9 cellular contexts compared by ENCODE assay signal in genomic region chr17:42568341-42569111, GRCh38. TPM values are rescaled to one million over a fixed set of nuclear protein-coding genes. Genes with fewer than 3 reads are reported as not detected.
A peak's percentile ranks its signal among the peaks of the same experiment; 100 is the strongest.
DNase-seq lines count a peak whose midpoint lies in the region; ATAC-seq, FAIRE-seq and TF ChIP-seq lines count a peak whose summit lies in the region.
"Had no signal": no experiment of that assay in that cellular context is flagged by ENCODE, and none has a peak within 500 bp of the region (broad histone marks: within the 10 kb centered on the region; RNA-seq: fewer than 3 reads in every experiment).

No MANE protein-coding gene starts in this region.

- in situ Hi-C loops in GM13976 (cut with MboI; ENCODE audit: low sequenced_read_pairs, unreplicated experiment): no loop called here

- FAIRE-seq in kidney (lab: Jason Lieb, UNC): no peak

- H3K9ac ChIP-seq in kidney (ENCODE audit: low read length in 2 of 2): no peak overlapping the region

- intact Hi-C loops in kidney (cut with DNase I): no loop called here
- intact Hi-C loops in stomach (cut with DNase I; ENCODE audit: low total_unique reads): no loop called here

- no peaks in the 10 kb centered on the region for H3K27me3 Mint-ChIP-seq in activated T-cell treated with anti-CD3 and anti-CD28 coated beads, Interleukin-2, amount 50 U/mL, for 4 hours (ENCODE audit: low read depth)
- no peaks in the 10 kb centered on the region for H3K27me3 Mint-ChIP-seq in activated CD8-positive, alpha-beta T cell treated with anti-CD3 and anti-CD28 coated beads, Interleukin-2, amount 10 ng/mL, durations not matched to agents 7 days and 5 days (ENCODE audit: low read depth)

- TF ChIP-seq EP300 in stomach (IDR thresholded peaks at IDR 0.05): no peak

- H3K27ac Mint-ChIP-seq in activated CD8-positive, alpha-beta T cell treated with anti-CD3 and anti-CD28 coated beads, Interleukin-2, amount 10 ng/mL, durations not matched to agents 7 days and 5 days: peak overlapping the region; percentile 68

- WGBS in stomach, 5 donors: 78 to 90% (median 84%) methylated on average over 14 of the region's 14 CpGs

- H3K9me3 ChIP-seq in kidney (ENCODE audit: control insufficient read depth in 1 of 2, low read length in 2 of 2) (no peaks in the 10 kb centered on the region), stomach (no peaks in the 10 kb centered on the region)

- CTCF ChIA-PET in activated CD8-positive, alpha-beta T cell treated with anti-CD3 and anti-CD28 coated beads, Interleukin-2, amount 10 ng/mL, durations not matched to agents 7 days and 5 days (lab: Charles Lee): interaction anchor here (1.2 to 6.0 kb wide), 4 partner anchors 9 to 115 kb away, joined by 3 to 57 read pairs (median 5); partner anchors contain the start of genes PSMC3IP, RETREG3 and TUBG1

- ATAC-seq in activated T-cell treated with anti-CD3 and anti-CD28 coated beads, Interleukin-2, amount 50 U/mL, for 4 hours: no peak
- ATAC-seq in activated CD8-positive, alpha-beta T cell treated with anti-CD3 and anti-CD28 coated beads, Interleukin-2, amount 10 ng/mL, durations not matched to agents 7 days and 5 days: no peak
- ATAC-seq in HG03460 (IDR thresholded peaks at IDR 0.05; ENCODE audit: unreplicated experiment): no peak

- H3K27ac ChIP-seq in kidney (ENCODE audit: low read depth in 2 of 2, low read length in 2 of 2): no peak overlapping the region
- H3K27ac ChIP-seq in stomach: peak overlapping the region; percentile 13 to 99 (median 97)

- TF ChIP-seq CTCF in kidney (IDR thresholded peaks at IDR 0.05; ENCODE audit: borderline replicate concordance, extremely low read depth, insufficient read depth) (no peak), stomach (IDR thresholded peaks at IDR 0.05) (no peak), GM13976 (IDR thresholded peaks at IDR 0.05; ENCODE audit: borderline replicate concordance, control extremely low read depth, extremely low read depth, insufficient read depth, missing control alignments) (no peak)

- POLR2A ChIA-PET in activated CD8-positive, alpha-beta T cell treated with anti-CD3 and anti-CD28 coated beads, Interleukin-2, amount 10 ng/mL, durations not matched to agents 7 days and 5 days (lab: Charles Lee): interaction anchor here (0.8 to 4.1 kb wide), 3 partner anchors 9 to 38 kb away, joined by 4 to 47 read pairs (median 5); partner anchors contain the start of gene PSMC3IP

- peak overlapping the region; percentile 96 for H3K4me3 Mint-ChIP-seq in activated T-cell treated with anti-CD3 and anti-CD28 coated beads, Interleukin-2, amount 50 U/mL, for 4 hours
- H3K4me3 Mint-ChIP-seq in activated CD8-positive, alpha-beta T cell treated with anti-CD3 and anti-CD28 coated beads, Interleukin-2, amount 10 ng/mL, durations not matched to agents 7 days and 5 days: peak overlapping the region; percentile 85

- no peak for DNase-seq in activated T-cell treated with anti-CD3 and anti-CD28 coated beads, Interleukin-2, amount 50 U/mL, for 4 hours
- no peak for DNase-seq in activated T-cell treated with anti-CD3 and anti-CD28 coated beads, Interleukin-2, amount 50 U/mL, for 1 hour
- no peak for DNase-seq in activated CD8-positive, alpha-beta T cell treated with anti-CD3 and anti-CD28 coated beads, Interleukin-2, amount 10 ng/mL, durations not matched to agents 7 days and 5 days
- DNase-seq in kidney: peak; percentile 74
- no peak for DNase-seq in stomach
- DNase-seq in GM13976 (ENCODE audit: low spot score): no peak
- DNase-seq in putamen (ENCODE audit: low spot score): no peak
- DNase-seq: stimulated activated CD4-positive, alpha-beta T cell treated with anti-CD3 and anti-CD28 coated beads, Interleukin-4, amount 100 ng/mL, for 4 hours had no signal

- no peaks in the 10 kb centered on the region for H3K9me3 Mint-ChIP-seq in activated T-cell treated with anti-CD3 and anti-CD28 coated beads, Interleukin-2, amount 50 U/mL, for 4 hours
- no peaks in the 10 kb centered on the region for H3K9me3 Mint-ChIP-seq in activated CD8-positive, alpha-beta T cell treated with anti-CD3 and anti-CD28 coated beads, Interleukin-2, amount 10 ng/mL, durations not matched to agents 7 days and 5 days (ENCODE audit: insufficient read depth)

- H3K27me3 ChIP-seq in stomach: no peaks in the 10 kb centered on the region

- H3K4me3 ChIP-seq in kidney (ENCODE audit: low read length in 2 of 2): no peak overlapping the region
- H3K4me3 ChIP-seq in stomach: peak overlapping the region in 3 of 4 donors; percentile 87 to 94 (median 91)

- H3K36me3 ChIP-seq in kidney (ENCODE audit: control insufficient read depth in 1 of 2, insufficient read depth in 2 of 2, low read length in 2 of 2): peaks cover 42 to 58% of the 10 kb centered on the region in 2 donors
- H3K36me3 ChIP-seq in stomach: peaks cover 68 to 79% (median 76%) of the 10 kb centered on the region in 4 donors

- H3K36me3 Mint-ChIP-seq in activated T-cell treated with anti-CD3 and anti-CD28 coated beads, Interleukin-2, amount 50 U/mL, for 4 hours (ENCODE audit: insufficient read depth): peaks cover 24% of the 10 kb centered on the region
- H3K36me3 Mint-ChIP-seq in activated CD8-positive, alpha-beta T cell treated with anti-CD3 and anti-CD28 coated beads, Interleukin-2, amount 10 ng/mL, durations not matched to agents 7 days and 5 days (ENCODE audit: low read depth): peaks cover 83% of the 10 kb centered on the region

- peaks cover 22% of the 10 kb centered on the region for H3K4me1 Mint-ChIP-seq in activated T-cell treated with anti-CD3 and anti-CD28 coated beads, Interleukin-2, amount 50 U/mL, for 4 hours (ENCODE audit: low read depth)
- H3K4me1 Mint-ChIP-seq in activated CD8-positive, alpha-beta T cell treated with anti-CD3 and anti-CD28 coated beads, Interleukin-2, amount 10 ng/mL, durations not matched to agents 7 days and 5 days (ENCODE audit: low read depth): peaks cover 63% of the 10 kb centered on the region

- H3K4me1 ChIP-seq in kidney (ENCODE audit: control insufficient read depth in 1 of 2, insufficient read depth in 1 of 2, low read depth in 1 of 2, low read length in 2 of 2) (peaks cover 20 to 27% of the 10 kb centered on the region in 2 donors), stomach (peaks cover 52 to 90% (median 84%) of the 10 kb centered on the region in 4 donors)

- no peak for TF ChIP-seq POLR2A in stomach (IDR thresholded peaks at IDR 0.05)

RNA-seq across cellular contexts. Expression of gene MLX, which starts 1.6 kb away (rescaled TPM):
- total RNA-seq in activated T-cell treated with anti-CD3 and anti-CD28 coated beads, Interleukin-2, amount 50 U/mL, for 4 hours: 10 to 100 TPM; 69.3 to 90.1 (median 77.7) TPM
- 10 to 100 TPM; 65.8 to 65.9 TPM for total RNA-seq in activated CD8-positive, alpha-beta T cell treated with anti-CD3 and anti-CD28 coated beads, Interleukin-2, amount 10 ng/mL, durations not matched to agents 7 days and 5 days
- total RNA-seq in kidney: 38.7 TPM
- polyA plus RNA-seq in kidney (ENCODE audit: insufficient read depth, low read depth, low replicate concordance): 41.0 TPM
- 100 to 1,000 TPM in 1 of 5 donors, 10 to 100 TPM in 4; 39.7 to 101 (median 62.5) TPM for total RNA-seq in stomach
- 10 to 100 TPM; 39.1 to 83.4 (median 55.5) TPM for polyA plus RNA-seq in stomach

RNA-seq across cellular contexts. Expression of gene COASY, which starts 6.6 kb away (rescaled TPM):
- total RNA-seq in activated T-cell treated with anti-CD3 and anti-CD28 coated beads, Interleukin-2, amount 50 U/mL, for 4 hours: 100 to 1,000 TPM in 2 of 3 donors, 10 to 100 TPM in 1; 98.8 to 110 (median 105) TPM
- 10 to 100 TPM; 54.8 to 62.1 TPM for total RNA-seq in activated CD8-positive, alpha-beta T cell treated with anti-CD3 and anti-CD28 coated beads, Interleukin-2, amount 10 ng/mL, durations not matched to agents 7 days and 5 days
- total RNA-seq in kidney (71.9 TPM), stomach (100 to 1,000 TPM in 1 of 5 donors, 10 to 100 TPM in 4; 15.6 to 127 (median 43.5) TPM)
- polyA plus RNA-seq in kidney (ENCODE audit: insufficient read depth, low read depth, low replicate concordance) (145 TPM), stomach (10 to 100 TPM; 79.6 to 93.4 (median 88.4) TPM)

RNA-seq across cellular contexts. Expression of gene PSMC3IP, which starts 9.0 kb away (rescaled TPM):
- total RNA-seq in activated T-cell treated with anti-CD3 and anti-CD28 coated beads, Interleukin-2, amount 50 U/mL, for 4 hours: 10 to 100 TPM; 23.5 to 31.0 (median 26.9) TPM
- 10 to 100 TPM; 19.2 to 21.8 TPM for total RNA-seq in activated CD8-positive, alpha-beta T cell treated with anti-CD3 and anti-CD28 coated beads, Interleukin-2, amount 10 ng/mL, durations not matched to agents 7 days and 5 days
- total RNA-seq in kidney (5.8 TPM), stomach (1 to 10 TPM in 2 of 5 donors, under 1 TPM in 1, not detected in 2; 0.89 to 3.3 (median 2.4) TPM)
- polyA plus RNA-seq in kidney (ENCODE audit: insufficient read depth, low read depth, low replicate concordance) (3.6 TPM), stomach (1 to 10 TPM; 5.1 to 6.5 (median 5.2) TPM)

RNA-seq across cellular contexts. Expression of gene HSD17B1, which starts 15.8 kb away (rescaled TPM):
- under 1 TPM; 0.10 to 0.53 (median 0.33) TPM for total RNA-seq in activated T-cell treated with anti-CD3 and anti-CD28 coated beads, Interleukin-2, amount 50 U/mL, for 4 hours
- under 1 TPM; 0.53 to 0.60 TPM for total RNA-seq in activated CD8-positive, alpha-beta T cell treated with anti-CD3 and anti-CD28 coated beads, Interleukin-2, amount 10 ng/mL, durations not matched to agents 7 days and 5 days
- total RNA-seq in kidney (0.31 TPM), stomach (1 to 10 TPM in 1 of 5 donors, under 1 TPM in 1, not detected in 3; 0.55 to 1.8 TPM)
- polyA plus RNA-seq in kidney (ENCODE audit: insufficient read depth, low read depth, low replicate concordance) (3.3 TPM), stomach (1 to 10 TPM; 2.7 to 4.8 (median 4.6) TPM)

RNA-seq across cellular contexts. Expression of gene NAGLU, which starts 32.5 kb away (rescaled TPM):
- 10 to 100 TPM; 11.6 to 12.9 (median 12.0) TPM for total RNA-seq in activated T-cell treated with anti-CD3 and anti-CD28 coated beads, Interleukin-2, amount 50 U/mL, for 4 hours
- 10 to 100 TPM; 19.3 to 20.5 TPM for total RNA-seq in activated CD8-positive, alpha-beta T cell treated with anti-CD3 and anti-CD28 coated beads, Interleukin-2, amount 10 ng/mL, durations not matched to agents 7 days and 5 days
- total RNA-seq in kidney: 37.5 TPM
- polyA plus RNA-seq in kidney (ENCODE audit: insufficient read depth, low read depth, low replicate concordance): 52.7 TPM
- 10 to 100 TPM; 11.7 to 55.8 (median 22.9) TPM for total RNA-seq in stomach
- polyA plus RNA-seq in stomach: 10 to 100 TPM; 16.7 to 22.4 (median 19.9) TPM

Comparison
In these comparisons a context has a peak if more than half of its experiments do, and no peak if none do; other contexts are left out.
1. H3K27ac ChIP-seq: peak in stomach (5 of 5); none in kidney (0 of 2).
2. H3K4me3 ChIP-seq: peak in stomach (3 of 4); none in kidney (0 of 2).